In genomic region chr3:9685216-9686049, GRCh38 we compare ENCODE assay signal across 20 cellular contexts. TPM values are rescaled to one million over a fixed set of nuclear protein-coding genes. Genes with fewer than 3 reads are reported as not detected.
A peak's percentile ranks its signal among the peaks of the same experiment; 100 is the strongest.
DNase-seq lines count a peak whose midpoint lies in the region; ATAC-seq and TF ChIP-seq lines count a peak whose summit lies in the region.
"Had no signal": no experiment of that assay in that cellular context is flagged by ENCODE, and none has a peak within 500 bp of the region (broad histone marks: within the 10 kb centered on the region; RNA-seq: fewer than 3 reads in every experiment).

No MANE protein-coding gene starts in this region.

- no peaks in the 10 kb centered on the region for H3K4me1 Mint-ChIP-seq in activated T-helper 17 cell treated with anti-CD3 and anti-CD28 coated beads, Interleukin-2, amount 50 U/mL, for 72 hours
- H3K4me1 Mint-ChIP-seq in central memory CD8-positive, alpha-beta T cell: peaks cover 5% of the 10 kb centered on the region
- H3K4me1 Mint-ChIP-seq: CD8-positive, alpha-beta memory T cell; H9 had no signal

- no peaks in the 10 kb centered on the region for H3K9me3 Mint-ChIP-seq in activated T-helper 17 cell treated with anti-CD3 and anti-CD28 coated beads, Interleukin-2, amount 50 U/mL, for 72 hours
- no peaks in the 10 kb centered on the region for H3K9me3 Mint-ChIP-seq in central memory CD8-positive, alpha-beta T cell
- H3K9me3 Mint-ChIP-seq: CD4-positive, CD25-positive, alpha-beta regulatory T cell; CD8-positive, alpha-beta memory T cell; H9 had no signal

- no peaks in the 10 kb centered on the region for H4K20me1 ChIP-seq in osteoblast (ENCODE audit: insufficient read depth, low read length)

- in situ Hi-C loops in KBM-7 (cut with MboI; ENCODE audit: low pct_unique_long_range_greater_than_20kb, low sequenced_read_pairs): no loop called here

- H3K4me2 ChIP-seq in osteoblast (ENCODE audit: insufficient read depth, low read length): no peak overlapping the region

- no peak for DNase-seq in central memory CD8-positive, alpha-beta T cell (ENCODE audit: low spot score in 2 of 2)
- peak; percentile 65 for DNase-seq in osteoblast (ENCODE audit: insufficient read length, low spot score, missing footprints)
- no peak for DNase-seq in NCI-H187 treated with DMSO at 0.1 percent for 48 hours (lab: John Stamatoyannopoulos, UW)
- DNase-seq in KBM-7: no peak
- no peak for DNase-seq in Ammon's horn (ENCODE audit: low spot score)
- DNase-seq: BE2C; C1 segment of cervical spinal cord; CD4-positive, CD25-positive, alpha-beta regulatory T cell; CD8-positive, alpha-beta memory T cell; COR-L47; DMS 273 treated with DMSO at 0.1 percent for 48 hours; DMS53; DND-41; EL; H9 had no signal

- no peaks in the 10 kb centered on the region for H3K27me3 ChIP-seq in osteoblast (ENCODE audit: insufficient read depth, low read length)
- H3K27me3 ChIP-seq: BE2C had no signal

- H3K4me3 ChIP-seq in osteoblast (ENCODE audit: insufficient read depth, low read length): no peak overlapping the region
- H3K4me3 ChIP-seq: GM12878 had no signal

- TF ChIP-seq CTCF in osteoblast (IDR thresholded peaks at IDR 0.05; ENCODE audit: extremely low read depth, low read depth, low read length): no peak

- H3K27ac ChIP-seq in osteoblast (ENCODE audit: low read depth, low read length) (no peak overlapping the region), temporal lobe (ENCODE audit: low read depth, low read length) (peak overlapping the region; percentile 50)

- H3K36me3 Mint-ChIP-seq in activated T-helper 17 cell treated with anti-CD3 and anti-CD28 coated beads, Interleukin-2, amount 50 U/mL, for 72 hours (ENCODE audit: low read depth): peaks cover 100% of the 10 kb centered on the region
- peaks cover 65% of the 10 kb centered on the region for H3K36me3 Mint-ChIP-seq in central memory CD8-positive, alpha-beta T cell (ENCODE audit: insufficient read depth)

- H3K79me2 ChIP-seq in osteoblast (ENCODE audit: insufficient read depth, low read length): no peaks in the 10 kb centered on the region

- H3K27me3 Mint-ChIP-seq in activated T-helper 17 cell treated with anti-CD3 and anti-CD28 coated beads, Interleukin-2, amount 50 U/mL, for 72 hours: no peaks in the 10 kb centered on the region
- no peaks in the 10 kb centered on the region for H3K27me3 Mint-ChIP-seq in central memory CD8-positive, alpha-beta T cell
- H3K27me3 Mint-ChIP-seq: CD4-positive, CD25-positive, alpha-beta regulatory T cell; CD8-positive, alpha-beta memory T cell had no signal

- no peak overlapping the region for H3K4me3 Mint-ChIP-seq in activated T-helper 17 cell treated with anti-CD3 and anti-CD28 coated beads, Interleukin-2, amount 50 U/mL, for 72 hours
- no peak overlapping the region for H3K4me3 Mint-ChIP-seq in central memory CD8-positive, alpha-beta T cell
- H3K4me3 Mint-ChIP-seq: CD4-positive, CD25-positive, alpha-beta regulatory T cell; H9 had no signal

- H3K9me3 ChIP-seq in osteoblast (ENCODE audit: low read depth, low read length): no peaks in the 10 kb centered on the region
- H3K9me3 ChIP-seq: BE2C had no signal

- H3K4me1 ChIP-seq in osteoblast (ENCODE audit: insufficient read depth, low read length): no peaks in the 10 kb centered on the region

- H3K27ac Mint-ChIP-seq in activated T-helper 17 cell treated with anti-CD3 and anti-CD28 coated beads, Interleukin-2, amount 50 U/mL, for 72 hours: peak overlapping the region; percentile 38
- peak overlapping the region; percentile 62 for H3K27ac Mint-ChIP-seq in central memory CD8-positive, alpha-beta T cell (ENCODE audit: low read depth)

- H2AFZ ChIP-seq in osteoblast (ENCODE audit: low read length): no peak overlapping the region

- peaks cover 74% of the 10 kb centered on the region for H3K36me3 ChIP-seq in osteoblast (ENCODE audit: insufficient read depth, low read length)
- H3K36me3 ChIP-seq: BE2C had no signal

- ATAC-seq in activated T-helper 17 cell treated with anti-CD3 and anti-CD28 coated beads, Interleukin-2, amount 50 U/mL, for 72 hours (replicated peaks): no peak
- no peak for ATAC-seq in central memory CD8-positive, alpha-beta T cell (replicated peaks; ENCODE audit: extremely low read depth, poor library complexity, severe bottlenecking)
- ATAC-seq: GM12878, HepG2 had no signal

RNA-seq across cellular contexts. Expression of gene CPNE9, which starts 18.2 kb away (rescaled TPM):
- total RNA-seq in activated T-helper 17 cell treated with anti-CD3 and anti-CD28 coated beads, Interleukin-2, amount 50 U/mL, for 72 hours: under 1 TPM; 0.32 to 0.54 TPM
- not detected in 2 replicates for total RNA-seq in osteoblast
- 0.49 TPM for total RNA-seq in temporal lobe
- total RNA-seq: A172; CD4-positive, CD25-positive, alpha-beta regulatory T cell; GM12878; HepG2 had no signal

RNA-seq across cellular contexts. Expression of gene MTMR14, which starts 36.1 kb away (rescaled TPM):
- 10 to 100 TPM; 49.7 to 54.8 TPM for total RNA-seq in activated T-helper 17 cell treated with anti-CD3 and anti-CD28 coated beads, Interleukin-2, amount 50 U/mL, for 72 hours
- 47.1 and 47.4 TPM in 2 replicates for total RNA-seq in osteoblast
- 12.0 TPM for total RNA-seq in temporal lobe

RNA-seq across cellular contexts. Expression of gene BRPF1, which starts 46.1 kb away (rescaled TPM):
- 10 to 100 TPM; 22.7 to 31.0 TPM for total RNA-seq in activated T-helper 17 cell treated with anti-CD3 and anti-CD28 coated beads, Interleukin-2, amount 50 U/mL, for 72 hours
- total RNA-seq in osteoblast (14.1 and 14.5 TPM in 2 replicates), temporal lobe (13.5 TPM)
